In the genomic region with DNA sequence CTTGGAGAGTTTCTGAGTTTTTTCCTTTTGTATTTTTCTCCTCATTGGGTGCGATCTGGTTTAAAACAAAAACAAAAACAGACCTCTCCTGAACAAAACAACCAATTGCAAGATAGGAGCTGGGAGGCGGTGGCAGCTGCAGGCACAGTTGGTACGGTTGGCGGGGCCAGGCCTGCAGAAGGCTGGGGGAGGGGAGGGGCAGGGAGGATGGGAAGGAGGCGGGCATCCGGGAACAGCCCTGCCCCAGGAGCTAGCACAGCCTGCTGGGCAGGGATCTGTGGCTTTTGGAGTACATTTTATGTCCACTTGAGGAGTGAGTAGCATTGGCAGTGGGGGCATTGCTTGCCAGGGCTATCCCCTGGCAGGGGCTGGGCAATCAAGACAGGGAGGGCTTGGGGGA, we compare ENCODE assay signal across 11 cellular contexts. TPM values are rescaled to one million over a fixed set of nuclear protein-coding genes. Genes with fewer than 3 reads are reported as not detected.
DNase-seq lines count a peak whose midpoint lies in the region; ATAC-seq and TF ChIP-seq lines count a peak whose summit lies in the region.
"Had no signal": no experiment of that assay in that cellular context is flagged by ENCODE, and none has a peak within 500 bp of the region (broad histone marks: within the 10 kb centered on the region; RNA-seq: fewer than 3 reads in every experiment).

No MANE protein-coding gene starts in this region.

- no peak overlapping the region for H3K4me3 ChIP-seq in left ventricle myocardium inferior
- no peak overlapping the region for H3K4me3 ChIP-seq in smooth muscle cell

- peaks cover 8% of the 10 kb centered on the region for H3K4me1 Mint-ChIP-seq in activated CD8-positive, alpha-beta T cell treated with anti-CD3 and anti-CD28 coated beads, Interleukin-2, amount 10 ng/mL, durations not matched to agents 7 days and 5 days (ENCODE audit: low read depth)
- H3K4me1 Mint-ChIP-seq in activated naive CD8-positive, alpha-beta T cell treated with anti-CD3 and anti-CD28 coated beads, Interleukin-2, amount 50 U/mL, for 24 hours: no peaks in the 10 kb centered on the region

- H3K9me3 ChIP-seq in left ventricle myocardium inferior (replicated peaks) (no peaks in the 10 kb centered on the region), smooth muscle cell (replicated peaks; ENCODE audit: low read depth) (no peaks in the 10 kb centered on the region)

- no peak overlapping the region for H3K27ac Mint-ChIP-seq in activated CD8-positive, alpha-beta T cell treated with anti-CD3 and anti-CD28 coated beads, Interleukin-2, amount 10 ng/mL, durations not matched to agents 7 days and 5 days
- H3K27ac Mint-ChIP-seq in activated naive CD8-positive, alpha-beta T cell treated with anti-CD3 and anti-CD28 coated beads, Interleukin-2, amount 50 U/mL, for 24 hours: no peak overlapping the region
- H3K27ac Mint-ChIP-seq: activated naive CD8-positive, alpha-beta T cell had no signal

- TF ChIP-seq CTCF in left ventricle myocardium inferior (IDR thresholded peaks at IDR 0.05; ENCODE audit: borderline replicate concordance) (no peak), smooth muscle cell (IDR thresholded peaks at IDR 0.05; ENCODE audit: borderline replicate concordance, insufficient read depth, poor library complexity, severe bottlenecking) (no peak)

- intact Hi-C loops in left ventricle myocardium inferior (cut with micrococcal nuclease): no loop called here

- CTCF ChIA-PET in activated CD8-positive, alpha-beta T cell treated with anti-CD3 and anti-CD28 coated beads, Interleukin-2, amount 10 ng/mL, durations not matched to agents 7 days and 5 days (lab: Charles Lee): no interaction called here

- no peak overlapping the region for H3K4me2 ChIP-seq in smooth muscle cell

- no peaks in the 10 kb centered on the region for H3K36me3 Mint-ChIP-seq in activated CD8-positive, alpha-beta T cell treated with anti-CD3 and anti-CD28 coated beads, Interleukin-2, amount 10 ng/mL, durations not matched to agents 7 days and 5 days (ENCODE audit: low read depth)
- H3K36me3 Mint-ChIP-seq in activated naive CD8-positive, alpha-beta T cell treated with anti-CD3 and anti-CD28 coated beads, Interleukin-2, amount 50 U/mL, for 24 hours (ENCODE audit: low read depth): no peaks in the 10 kb centered on the region
- H3K36me3 Mint-ChIP-seq: activated naive CD8-positive, alpha-beta T cell had no signal

- DNase-seq in ELF-1 (ENCODE audit: low read depth, low spot score) (peak; percentile 56), NCI-H460 (ENCODE audit: extremely low read depth, low read depth) (peak; percentile 33), left ventricle myocardium inferior (no peak), pons (ENCODE audit: low spot score) (peak; percentile 84), smooth muscle cell (lab: John Stamatoyannopoulos, UW; ENCODE audit: unreplicated experiment) (no peak)
- no peak for DNase-seq in activated CD8-positive, alpha-beta T cell treated with anti-CD3 and anti-CD28 coated beads, Interleukin-2, amount 10 ng/mL, durations not matched to agents 7 days and 5 days
- DNase-seq in activated naive CD8-positive, alpha-beta T cell treated with anti-CD3 and anti-CD28 coated beads, Interleukin-2, amount 50 U/mL, for 24 hours: no peak
- DNase-seq: NCI-H1930 had no signal

- H3K27ac ChIP-seq in left ventricle myocardium inferior (replicated peaks) (peak overlapping the region; percentile 72), smooth muscle cell (ENCODE audit: low read depth) (no peak overlapping the region)

- POLR2A ChIA-PET in activated CD8-positive, alpha-beta T cell treated with anti-CD3 and anti-CD28 coated beads, Interleukin-2, amount 10 ng/mL, durations not matched to agents 7 days and 5 days (lab: Charles Lee): interaction anchor here (0.6 kb wide), 1 partner anchor 657 kb away, joined by 3 read pairs; no protein-coding TSS in a partner anchor

- no peaks in the 10 kb centered on the region for H3K36me3 ChIP-seq in left ventricle myocardium inferior
- H3K36me3 ChIP-seq in smooth muscle cell (ENCODE audit: low read depth): no peaks in the 10 kb centered on the region

- H3K27me3 Mint-ChIP-seq in activated CD8-positive, alpha-beta T cell treated with anti-CD3 and anti-CD28 coated beads, Interleukin-2, amount 10 ng/mL, durations not matched to agents 7 days and 5 days (ENCODE audit: low read depth): no peaks in the 10 kb centered on the region
- peaks cover 3% of the 10 kb centered on the region for H3K27me3 Mint-ChIP-seq in activated naive CD8-positive, alpha-beta T cell treated with anti-CD3 and anti-CD28 coated beads, Interleukin-2, amount 50 U/mL, for 24 hours

- H3K9me3 Mint-ChIP-seq in activated CD8-positive, alpha-beta T cell treated with anti-CD3 and anti-CD28 coated beads, Interleukin-2, amount 10 ng/mL, durations not matched to agents 7 days and 5 days (ENCODE audit: insufficient read depth): no peaks in the 10 kb centered on the region
- no peaks in the 10 kb centered on the region for H3K9me3 Mint-ChIP-seq in activated naive CD8-positive, alpha-beta T cell treated with anti-CD3 and anti-CD28 coated beads, Interleukin-2, amount 50 U/mL, for 24 hours
- H3K9me3 Mint-ChIP-seq: neural crest cell had no signal

- H3K9ac ChIP-seq in smooth muscle cell (ENCODE audit: low read depth): no peak overlapping the region

- no peak overlapping the region for H2AFZ ChIP-seq in smooth muscle cell (ENCODE audit: low read depth)

- WGBS in smooth muscle cell (ENCODE audit: low lambda C conversion rate): 80% methylated on average over 6 of the region's 6 CpGs

- peaks cover 34% of the 10 kb centered on the region for H3K4me1 ChIP-seq in left ventricle myocardium inferior
- no peaks in the 10 kb centered on the region for H3K4me1 ChIP-seq in smooth muscle cell (ENCODE audit: low read depth)

- no peak for ATAC-seq in activated CD8-positive, alpha-beta T cell treated with anti-CD3 and anti-CD28 coated beads, Interleukin-2, amount 10 ng/mL, durations not matched to agents 7 days and 5 days
- no peak for ATAC-seq in GM19324 (IDR thresholded peaks at IDR 0.05; ENCODE audit: low FRiP score, unreplicated experiment)
- ATAC-seq in activated naive CD8-positive, alpha-beta T cell treated with anti-CD3 and anti-CD28 coated beads, Interleukin-2, amount 50 U/mL, for 24 hours: no peak

- H4K20me1 ChIP-seq in smooth muscle cell (ENCODE audit: low read depth): no peaks in the 10 kb centered on the region

- no peaks in the 10 kb centered on the region for H3F3A ChIP-seq in smooth muscle cell (ENCODE audit: low read depth)

- no peaks in the 10 kb centered on the region for H3K79me2 ChIP-seq in smooth muscle cell (ENCODE audit: low read depth)

- no peak overlapping the region for H3K4me3 Mint-ChIP-seq in activated CD8-positive, alpha-beta T cell treated with anti-CD3 and anti-CD28 coated beads, Interleukin-2, amount 10 ng/mL, durations not matched to agents 7 days and 5 days
- H3K4me3 Mint-ChIP-seq in activated naive CD8-positive, alpha-beta T cell treated with anti-CD3 and anti-CD28 coated beads, Interleukin-2, amount 50 U/mL, for 24 hours: no peak overlapping the region
- H3K4me3 Mint-ChIP-seq: activated naive CD8-positive, alpha-beta T cell; neural crest cell had no signal

- H3K27me3 ChIP-seq in left ventricle myocardium inferior (ENCODE audit: low read depth) (no peaks in the 10 kb centered on the region), smooth muscle cell (ENCODE audit: low read depth) (no peaks in the 10 kb centered on the region)

RNA-seq across cellular contexts. Expression of gene CAPN9, which starts 5.2 kb away (rescaled TPM):
- total RNA-seq in NCI-H460 (2014; rRNA removed; shearing (Covaris generic)): 0.17 and 1.1 TPM in 2 replicates
- 0.38 and 3.7 TPM in 2 replicates for polyA plus RNA-seq in NCI-H460 (2014; cell fraction: nucleus; rRNA removed)
- total RNA-seq in left ventricle myocardium inferior (0.14 TPM), smooth muscle cell (not detected in 2 replicates)
- not detected for total RNA-seq in activated CD8-positive, alpha-beta T cell treated with anti-CD3 and anti-CD28 coated beads, Interleukin-2, amount 10 ng/mL, durations not matched to agents 7 days and 5 days
- not detected in 2 replicates for polyA plus RNA-seq in smooth muscle cell

RNA-seq across cellular contexts. Expression of gene AGT, which starts 38.5 kb away (rescaled TPM):
- not detected in 2 replicates for total RNA-seq in NCI-H460 (2014; rRNA removed; shearing (Covaris generic))
- 0.31 TPM in 1 of 2 replicates, not detected in the other for polyA plus RNA-seq in NCI-H460 (2014; cell fraction: nucleus; rRNA removed)
- total RNA-seq in left ventricle myocardium inferior (54.6 TPM), smooth muscle cell (0.09 and 0.31 TPM in 2 replicates)
- not detected for total RNA-seq in activated CD8-positive, alpha-beta T cell treated with anti-CD3 and anti-CD28 coated beads, Interleukin-2, amount 10 ng/mL, durations not matched to agents 7 days and 5 days
- polyA plus RNA-seq in smooth muscle cell: 1.9 and 3.0 TPM in 2 replicates

Comparison
In these comparisons a context has a peak if more than half of its experiments do, and no peak if none do; other contexts are left out.
1. DNase-seq: peak in ELF-1 (single experiment), NCI-H460 (single experiment) and pons (single experiment); none in left ventricle myocardium inferior (single experiment), activated CD8-positive, alpha-beta T cell treated with anti-CD3 and anti-CD28 coated beads, Interleukin-2, amount 10 ng/mL, durations not matched to agents 7 days and 5 days (single experiment), activated naive CD8-positive, alpha-beta T cell treated with anti-CD3 and anti-CD28 coated beads, Interleukin-2, amount 50 U/mL, for 24 hours (single experiment) and smooth muscle cell (single experiment).
2. RNA of gene AGT, which starts 38.5 kb away (total RNA-seq): 54.6 TPM in left ventricle myocardium inferior (single experiment); 0.09 to 0.31 TPM in smooth muscle cell, not detected in NCI-H460 and not detected in activated CD8-positive, alpha-beta T cell treated with anti-CD3 and anti-CD28 coated beads, Interleukin-2, amount 10 ng/mL, durations not matched to agents 7 days and 5 days; every median in the first group is over 10 times any median in the second.